ENCODE assay signal across 2 cellular contexts in genomic region chr17:7446669-7447068, GRCh38.
TF ChIP-seq lines count a peak whose summit lies in the region.

No MANE protein-coding gene starts in this region.

TF ChIP-seq in IMR-90, 13 proteins besides CTCF, POLR2A, EP300 and RAD21:
- TF ChIP-seq, protein P1, sequence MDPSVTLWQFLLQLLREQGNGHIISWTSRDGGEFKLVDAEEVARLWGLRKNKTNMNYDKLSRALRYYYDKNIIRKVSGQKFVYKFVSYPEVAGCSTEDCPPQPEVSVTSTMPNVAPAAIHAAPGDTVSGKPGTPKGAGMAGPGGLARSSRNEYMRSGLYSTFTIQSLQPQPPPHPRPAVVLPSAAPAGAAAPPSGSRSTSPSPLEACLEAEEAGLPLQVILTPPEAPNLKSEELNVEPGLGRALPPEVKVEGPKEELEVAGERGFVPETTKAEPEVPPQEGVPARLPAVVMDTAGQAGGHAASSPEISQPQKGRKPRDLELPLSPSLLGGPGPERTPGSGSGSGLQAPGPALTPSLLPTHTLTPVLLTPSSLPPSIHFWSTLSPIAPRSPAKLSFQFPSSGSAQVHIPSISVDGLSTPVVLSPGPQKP (IDR thresholded peaks at IDR 0.05; ENCODE audit: borderline replicate concordance, low read depth, low read length) = no peak
- no peak for TF ChIP-seq MAFK (IDR thresholded peaks at IDR 0.05; ENCODE audit: low read depth, low read length)
- TF ChIP-seq NFE2L2 (IDR thresholded peaks at IDR 0.05; ENCODE audit: low read depth, low read length) = no peak
- no peak for TF ChIP-seq CHD1 (IDR thresholded peaks at IDR 0.05; ENCODE audit: low read depth, low read length)
TF ChIP-seq in IMR-90: peak in this region for 0.

TF ChIP-seq in H1, 55 proteins besides CTCF, POLR2A, EP300 and RAD21:
- TF ChIP-seq TAF1 (IDR thresholded peaks at IDR 0.05; ENCODE audit: low read depth, low read length) = no peak
- no peak for TF ChIP-seq MAFK (IDR thresholded peaks at IDR 0.05; ENCODE audit: low read depth, low read length)
- no peak for TF ChIP-seq RXRA (IDR thresholded peaks at IDR 0.05; ENCODE audit: insufficient read depth, low read depth, low read length)
- TF ChIP-seq EGR1 (IDR thresholded peaks at IDR 0.05; ENCODE audit: borderline replicate concordance, low read depth, low read length) = no peak
- no peak for TF ChIP-seq SUZ12 (IDR thresholded peaks at IDR 0.05; ENCODE audit: low read length)
- no peak for TF ChIP-seq BRCA1 (IDR thresholded peaks at IDR 0.05; ENCODE audit: low read depth, low read length)
- TF ChIP-seq, protein P2, sequence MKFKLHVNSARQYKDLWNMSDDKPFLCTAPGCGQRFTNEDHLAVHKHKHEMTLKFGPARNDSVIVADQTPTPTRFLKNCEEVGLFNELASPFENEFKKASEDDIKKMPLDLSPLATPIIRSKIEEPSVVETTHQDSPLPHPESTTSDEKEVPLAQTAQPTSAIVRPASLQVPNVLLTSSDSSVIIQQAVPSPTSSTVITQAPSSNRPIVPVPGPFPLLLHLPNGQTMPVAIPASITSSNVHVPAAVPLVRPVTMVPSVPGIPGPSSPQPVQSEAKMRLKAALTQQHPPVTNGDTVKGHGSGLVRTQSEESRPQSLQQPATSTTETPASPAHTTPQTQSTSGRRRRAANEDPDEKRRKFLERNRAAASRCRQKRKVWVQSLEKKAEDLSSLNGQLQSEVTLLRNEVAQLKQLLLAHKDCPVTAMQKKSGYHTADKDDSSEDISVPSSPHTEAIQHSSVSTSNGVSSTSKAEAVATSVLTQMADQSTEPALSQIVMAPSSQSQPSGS (IDR thresholded peaks at IDR 0.05; ENCODE audit: low read length) = no peak
- TF ChIP-seq POLR2AphosphoS5 (IDR thresholded peaks at IDR 0.05; ENCODE audit: low read depth, low read length) = no peak
- no peak for TF ChIP-seq PHF8 (conservative IDR thresholded peaks at IDR 0.05; ENCODE audit: low read depth, low read length)
- no peak for TF ChIP-seq TAF7 (optimal IDR thresholded peaks at IDR 0.05; ENCODE audit: borderline replicate concordance, low read depth, low read length)
- TF ChIP-seq SP2 (IDR thresholded peaks at IDR 0.05; ENCODE audit: low read length) = no peak
- no peak for TF ChIP-seq SIX5 (IDR thresholded peaks at IDR 0.05; ENCODE audit: low read depth, low read length)
